ENCODE assay signal across 31 cellular contexts in genomic region chr12:80721326-80721725, GRCh38. TPM values are rescaled to one million over a fixed set of nuclear protein-coding genes. Genes with fewer than 3 reads are reported as not detected.
"Had no signal": no experiment of that assay in that cellular context is flagged by ENCODE, and none has a peak within 500 bp of the region (broad histone marks: within the 10 kb centered on the region; RNA-seq: fewer than 3 reads in every experiment).

No MANE protein-coding gene starts in this region.

- H3K4me1 ChIP-seq: esophagus muscularis mucosa, foreskin keratinocyte, heart left ventricle, right atrium auricular region, spleen, testis, transverse colon had no signal

- H3K27me3 ChIP-seq: right atrium auricular region, testis had no signal

- H3K9me3 ChIP-seq: esophagus muscularis mucosa, heart left ventricle, right atrium auricular region, spleen, testis, transverse colon had no signal

- ATAC-seq: activated naive CD4-positive, alpha-beta T cell treated with anti-CD3 and anti-CD28 coated beads, Interleukin-2, amount 50 U/mL, for 72 hours; activated T-cell treated with anti-CD3 and anti-CD28 coated beads, Interleukin-2, amount 50 U/mL, for 72 hours; foreskin keratinocyte; heart left ventricle; left colon; naive thymus-derived CD4-positive, alpha-beta T cell had no signal

- FAIRE-seq: bronchial epithelial cell, kidney had no signal

- H3K27ac ChIP-seq: esophagus muscularis mucosa, foreskin keratinocyte, heart left ventricle, right atrium auricular region, spleen, testis, transverse colon had no signal

- H3K36me3 ChIP-seq: esophagus muscularis mucosa, heart left ventricle, right atrium auricular region, spleen, transverse colon had no signal

- H3K4me3 ChIP-seq: esophagus muscularis mucosa, heart left ventricle, right atrium auricular region, spleen, testis, transverse colon had no signal

- DNase-seq: activated CD4-positive, alpha-beta T cell treated with anti-CD3 and anti-CD28 coated beads for 4 hours; activated CD4-positive, alpha-beta T cell treated with anti-CD3 and anti-CD28 coated beads, Interleukin-2, amount 50 U/mL, for 4 hours; activated CD4-positive, CD25-positive, alpha-beta regulatory T cell; activated naive CD4-positive, alpha-beta T cell; activated T-cell treated with anti-CD3 and anti-CD28 coated beads for 4 hours; activated T-cell treated with anti-CD3 and anti-CD28 coated beads, Interleukin-2, amount 50 U/mL, for 72 hours; anterior cingulate cortex; dermis blood vessel endothelial cell; effector CD4-positive, alpha-beta T cell; foreskin keratinocyte; heart left ventricle; hypothalamus; immature natural killer cell; kidney; left colon; mammary epithelial cell; naive thymus-derived CD4-positive, alpha-beta T cell; occipital lobe; spleen; stimulated activated naive CD4-positive, alpha-beta T cell; testis; transverse colon had no signal

RNA-seq across cellular contexts. Expression of gene MYF5, which starts 4.6 kb away (rescaled TPM):
- total RNA-seq: activated naive CD4-positive, alpha-beta T cell treated with anti-CD3 and anti-CD28 coated beads, Interleukin-2, amount 50 U/mL, for 72 hours; activated T-cell treated with anti-CD3 and anti-CD28 coated beads, Interleukin-2, amount 50 U/mL, for 72 hours; bronchial epithelial cell; dermis blood vessel endothelial cell; esophagus muscularis mucosa; foreskin keratinocyte; heart left ventricle; kidney; left colon; liver; mammary epithelial cell; mucosa of gallbladder; naive thymus-derived CD4-positive, alpha-beta T cell; neural crest cell; occipital lobe; pulmonary artery endothelial cell; right atrium auricular region; spleen; testis; transverse colon had no signal
- polyA plus RNA-seq: foreskin keratinocyte; heart left ventricle; immature natural killer cell; liver; mammary epithelial cell; naive thymus-derived CD4-positive, alpha-beta T cell; spleen; urinary bladder had no signal

RNA-seq across cellular contexts. Expression of gene MYF6, which starts 13.9 kb away (rescaled TPM):
- total RNA-seq: activated naive CD4-positive, alpha-beta T cell treated with anti-CD3 and anti-CD28 coated beads, Interleukin-2, amount 50 U/mL, for 72 hours; activated T-cell treated with anti-CD3 and anti-CD28 coated beads, Interleukin-2, amount 50 U/mL, for 72 hours; bronchial epithelial cell; dermis blood vessel endothelial cell; foreskin keratinocyte; kidney; left colon; liver; mammary epithelial cell; mucosa of gallbladder; naive thymus-derived CD4-positive, alpha-beta T cell; neural crest cell; pulmonary artery endothelial cell; spleen; testis had no signal
- polyA plus RNA-seq: foreskin keratinocyte; heart left ventricle; immature natural killer cell; mammary epithelial cell; naive thymus-derived CD4-positive, alpha-beta T cell; urinary bladder had no signal
